In genomic region chr22:42440728-42441127, GRCh38 we compare ENCODE assay signal across 23 cellular contexts. TPM values are rescaled to one million over a fixed set of nuclear protein-coding genes. Genes with fewer than 3 reads are reported as not detected.
"Had no signal": no experiment of that assay in that cellular context is flagged by ENCODE, and none has a peak within 500 bp of the region (broad histone marks: within the 10 kb centered on the region; RNA-seq: fewer than 3 reads in every experiment).

No MANE protein-coding gene starts in this region.

- H3K27me3 Mint-ChIP-seq: activated T-cell treated with anti-CD3 and anti-CD28 coated beads, Interleukin-2, amount 50 U/mL, for 24 hours had no signal

- H3K36me3 ChIP-seq: gastroesophageal sphincter, heart left ventricle, right atrium auricular region, tibial nerve had no signal

- H3K36me3 Mint-ChIP-seq: activated naive CD4-positive, alpha-beta T cell treated with anti-CD3 and anti-CD28 coated beads, Interleukin-2, amount 50 U/mL, for 72 hours; mesothelial cell of epicardium had no signal

- H3K27ac Mint-ChIP-seq: mesothelial cell of epicardium, nephron progenitor cell, progenitor cell of endocrine pancreas had no signal

- H3K27me3 ChIP-seq: right atrium auricular region, tibial nerve had no signal

- DNase-seq: activated CD4-positive, alpha-beta T cell treated with anti-CD3 and anti-CD28 coated beads, Interleukin-2, amount 10 ng/mL, durations not matched to agents 7 days and 5 days; activated CD8-positive, alpha-beta T cell treated with anti-CD3 and anti-CD28 coated beads, Interleukin-2, amount 10 ng/mL, durations not matched to agents 7 days and 5 days; activated effector memory CD4-positive, alpha-beta T cell treated with Interleukin-2 at 50 U/mL for 16 hours; activated T-cell treated with anti-CD3 and anti-CD28 coated beads, Interleukin-2, amount 50 U/mL, for 24 hours; cerebellar nuclear complex; cortex of kidney; effector CD8-positive, alpha-beta T cell; heart left ventricle; kidney; nephron progenitor cell; stimulated activated CD4-positive, alpha-beta T cell treated with anti-CD3 and anti-CD28 coated beads, Interleukin-2, amount 100 ng/mL, for 24 hours; T1000 had no signal

- H3K4me3 Mint-ChIP-seq: activated CD4-positive, alpha-beta T cell treated with anti-CD3 and anti-CD28 coated beads, Interleukin-2, amount 10 ng/mL, durations not matched to agents 7 days and 5 days; activated CD8-positive, alpha-beta T cell treated with anti-CD3 and anti-CD28 coated beads, Interleukin-2, amount 10 ng/mL, durations not matched to agents 7 days and 5 days; activated T-cell treated with anti-CD3 and anti-CD28 coated beads, Interleukin-2, amount 50 U/mL, for 24 hours; mesothelial cell of epicardium; nephron progenitor cell; stimulated activated naive CD8-positive, alpha-beta T cell treated with anti-CD3 and anti-CD28 coated beads, Interleukin-15, Interleukin-2, amounts not matched to agents 100 ng/mL and 50 ng/mL, for 24 hours had no signal

- H3K27ac ChIP-seq: right atrium auricular region had no signal

- H3K4me3 ChIP-seq: gastroesophageal sphincter, lung, right atrium auricular region, tibial nerve had no signal

- H3K9me3 ChIP-seq: gastroesophageal sphincter, heart left ventricle, right atrium auricular region, tibial nerve had no signal

- H3K9me3 Mint-ChIP-seq: activated CD4-positive, alpha-beta T cell treated with anti-CD3 and anti-CD28 coated beads, Interleukin-2, amount 10 ng/mL, durations not matched to agents 7 days and 5 days; activated naive CD4-positive, alpha-beta T cell treated with anti-CD3 and anti-CD28 coated beads, Interleukin-2, amount 50 U/mL, for 72 hours; activated T-cell treated with anti-CD3 and anti-CD28 coated beads, Interleukin-2, amount 50 U/mL, for 24 hours; mesothelial cell of epicardium; nephron progenitor cell; stimulated activated naive CD8-positive, alpha-beta T cell treated with anti-CD3 and anti-CD28 coated beads, Interleukin-15, Interleukin-2, amounts not matched to agents 100 ng/mL and 50 ng/mL, for 24 hours had no signal

- ATAC-seq: activated CD8-positive, alpha-beta T cell treated with anti-CD3 and anti-CD28 coated beads, Interleukin-2, amount 10 ng/mL, durations not matched to agents 7 days and 5 days; activated naive CD4-positive, alpha-beta T cell treated with anti-CD3 and anti-CD28 coated beads, Interleukin-2, amount 50 U/mL, for 72 hours; gastroesophageal sphincter; heart left ventricle; left lobe of liver had no signal

- FAIRE-seq: bronchial epithelial cell, kidney, urothelium cell line had no signal

RNA-seq across cellular contexts. Expression of gene NFAM1, which starts 8.5 kb away (rescaled TPM):
- total RNA-seq: bronchial epithelial cell had no signal
